In the genomic region with DNA sequence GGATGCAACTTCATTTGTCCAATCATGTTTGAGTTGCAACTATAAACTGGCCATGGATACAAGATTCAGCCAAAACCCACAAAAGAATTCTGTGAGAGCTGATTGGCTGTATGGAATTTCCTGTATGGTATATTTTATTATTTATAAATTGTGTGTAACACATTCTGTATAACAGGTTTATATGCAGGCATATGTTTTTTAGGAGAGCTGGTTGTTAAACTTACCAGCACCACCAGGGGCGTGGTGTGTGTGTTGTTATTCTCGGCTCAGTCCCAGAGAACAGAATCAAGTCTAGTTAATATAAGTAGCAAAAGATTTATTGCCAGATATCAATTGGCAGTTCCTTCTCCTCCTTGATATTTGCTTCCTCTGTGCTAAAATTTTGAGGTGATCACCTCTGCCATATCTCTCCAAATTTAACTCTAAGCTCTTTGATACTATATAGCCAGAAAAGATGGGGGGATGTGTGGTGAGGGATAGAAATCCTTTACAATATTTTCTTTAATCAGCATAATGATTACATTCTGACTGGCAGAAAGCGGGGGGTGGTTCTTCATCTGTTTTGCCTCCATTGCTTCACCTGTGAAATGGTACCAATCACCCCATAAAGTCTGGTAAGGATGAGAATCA, we compare ENCODE assay signal across 8 cellular contexts.
DNase-seq lines count a peak whose midpoint lies in the region; ATAC-seq and TF ChIP-seq lines count a peak whose summit lies in the region.

No MANE protein-coding gene starts in this region.

- no peak overlapping the region for H3K4me3 ChIP-seq in WI38 (ENCODE audit: low read depth, low read length)

- ATAC-seq in GM21737 (IDR thresholded peaks at IDR 0.05; ENCODE audit: unreplicated experiment) = no peak

- DNase-seq in HuH-7 (ENCODE audit: low spot score) = peak; percentile 61
- DNase-seq in iris pigment epithelial cell (ENCODE audit: low read depth) = peak; percentile 53
- DNase-seq in stimulated activated naive CD4-positive, alpha-beta T cell treated with Interleukin-2 at 50 U/mL for 16 hours (lab: John Stamatoyannopoulos, UW) = no peak
- no peak for DNase-seq in HK-2 (ENCODE audit: unreplicated experiment)
- DNase-seq in DMS79 (lab: John Stamatoyannopoulos, UW) = no peak

- H3K27ac ChIP-seq in C4-2B = peak overlapping the region; percentile 27; the same call in 1 of the 2 replicates

- TF ChIP-seq CTCF in C4-2B (conservative IDR thresholded peaks at IDR 0.05) (peak; percentile 79), WI38 (IDR thresholded peaks at IDR 0.05; ENCODE audit: low read depth, low read length) (peak; percentile 60)

Comparison
In these comparisons a context has a peak if more than half of its experiments do, and no peak if none do; other contexts are left out.
1. DNase-seq: peak in HuH-7 (single experiment) and iris pigment epithelial cell (single experiment); none in stimulated activated naive CD4-positive, alpha-beta T cell treated with Interleukin-2 at 50 U/mL for 16 hours (single experiment), HK-2 (single experiment) and DMS79 (single experiment).